In genomic region chrX:129108936-129109335, GRCh38 we compare ENCODE assay signal across 24 cellular contexts.
DNase-seq lines count a peak whose midpoint lies in the region; ATAC-seq and TF ChIP-seq lines count a peak whose summit lies in the region.
"Had no signal": no experiment of that assay in that cellular context is flagged by ENCODE, and none has a peak within 500 bp of the region (broad histone marks: within the 10 kb centered on the region; RNA-seq: fewer than 3 reads in every experiment).

No MANE protein-coding gene starts in this region.

- H3K9me3 ChIP-seq in SJCRH30 (replicated peaks) (no peaks in the 10 kb centered on the region), colonic mucosa (no peaks in the 10 kb centered on the region)
- H3K9me3 ChIP-seq: gastrocnemius medialis, prostate gland, tibial nerve had no signal

- CTCF ChIA-PET in Calu3 (lab: Charles Lee): no interaction called here

- H3K4me3 ChIP-seq in SJCRH30: no peak overlapping the region
- no peak overlapping the region for H3K4me3 ChIP-seq in lower leg skin (ENCODE audit: low read depth, poor library complexity, severe bottlenecking)
- no peak overlapping the region for H3K4me3 ChIP-seq in colonic mucosa
- H3K4me3 ChIP-seq: gastrocnemius medialis, hepatocyte, prostate gland, tibial nerve had no signal

- no peak overlapping the region for H3K27ac ChIP-seq in SJCRH30
- no peak overlapping the region for H3K27ac ChIP-seq in colonic mucosa
- H3K27ac ChIP-seq: gastrocnemius medialis, hepatocyte, prostate gland, tibial nerve had no signal

- H3K36me3 ChIP-seq in SJCRH30 (no peaks in the 10 kb centered on the region), colonic mucosa (no peaks in the 10 kb centered on the region)
- H3K36me3 ChIP-seq: gastrocnemius medialis, prostate gland, tibial nerve had no signal

- DNase-seq in DMS153 treated with DMSO at 0.1 percent for 48 hours (lab: John Stamatoyannopoulos, UW; ENCODE audit: unreplicated experiment) (peak; percentile 95), NCI-H128 (lab: John Stamatoyannopoulos, UW; ENCODE audit: unreplicated experiment) (peak; percentile 19), NCI-H2171 (lab: John Stamatoyannopoulos, UW) (peak; percentile 72), SJCRH30 (peak; percentile 74 to 85), lower leg skin (ENCODE audit: low spot score in 2 of 2) (no peak), Calu3 (no peak), colonic mucosa (no peak)
- DNase-seq: activated B cell treated with CpG ODN at 0.5 μM for 24 hours; activated naive CD4-positive, alpha-beta T cell treated with anti-CD3 and anti-CD28 coated beads, Interleukin-2, amount 10 ng/mL, durations not matched to agents 7 days and 5 days; amygdala; CD4-positive, CD25-positive, alpha-beta regulatory T cell; gastrocnemius medialis; H7; left colon; mesenchymal stem cell; NCI-H774; stimulated activated naive CD8-positive, alpha-beta T cell treated with anti-CD3 and anti-CD28 coated beads, Interleukin-15, amount 100 ng/mL, for 72 hours; SW 1271 had no signal

- peaks cover 8% of the 10 kb centered on the region for H3K4me1 Mint-ChIP-seq in Calu3 (ENCODE audit: low read depth, unreplicated experiment)
- H3K4me1 Mint-ChIP-seq: activated B cell treated with CpG ODN at 0.5 μM for 24 hours; activated naive CD4-positive, alpha-beta T cell treated with anti-CD3 and anti-CD28 coated beads, Interleukin-2, amount 10 ng/mL, durations not matched to agents 7 days and 5 days; CD4-positive, CD25-positive, alpha-beta regulatory T cell; stimulated activated naive CD8-positive, alpha-beta T cell treated with anti-CD3 and anti-CD28 coated beads, Interleukin-15, amount 100 ng/mL, for 72 hours had no signal

- ATAC-seq in esophagus mucosa: no peak
- ATAC-seq: gastrocnemius medialis; left colon; stimulated activated naive CD8-positive, alpha-beta T cell treated with anti-CD3 and anti-CD28 coated beads, Interleukin-15, amount 100 ng/mL, for 72 hours had no signal

- H3K4me1 ChIP-seq in SJCRH30 (peaks cover 4% of the 10 kb centered on the region; the same call in 1 of the 2 replicates), colonic mucosa (no peaks in the 10 kb centered on the region)
- H3K4me1 ChIP-seq: gastrocnemius medialis, prostate gland, tibial nerve had no signal

- 58 to 64% methylated on average over 4 of the region's 4 CpGs for WGBS in lower leg skin, 2 donors

- no TSS peak for BruUV-seq in Calu3 (replicated peaks; lab: Mats Ljungman, UMichigan)

- H3K9me3 Mint-ChIP-seq in Calu3 (ENCODE audit: low read depth, unreplicated experiment): no peaks in the 10 kb centered on the region
- H3K9me3 Mint-ChIP-seq: activated B cell treated with CpG ODN at 0.5 μM for 24 hours; activated naive CD4-positive, alpha-beta T cell treated with anti-CD3 and anti-CD28 coated beads, Interleukin-2, amount 10 ng/mL, durations not matched to agents 7 days and 5 days; activated T-helper 1 cell treated with anti-CD3 and anti-CD28 coated beads, Interleukin-12 subunit alpha, Interleukin-12 subunit beta, Interleukin-2, Interleukin-4 antibody, amounts not matched to agents 30 ng/mL and 10 ng/mL and 1 ng/mL, durations not matched to agents 14 hours and 24 hours and 36 hours; CD4-positive, CD25-positive, alpha-beta regulatory T cell; dendritic cell treated with granulocyte-macrophage colony-stimulating factor and Interleukin-4, amounts not matched to agents 40 ng/mL and 50 ng/mL, for 4 days; stimulated activated naive CD8-positive, alpha-beta T cell treated with anti-CD3 and anti-CD28 coated beads, Interleukin-15, amount 100 ng/mL, for 72 hours had no signal

- H3K27me3 ChIP-seq in SJCRH30 (no peaks in the 10 kb centered on the region), colonic mucosa (no peaks in the 10 kb centered on the region)
- H3K27me3 ChIP-seq: gastrocnemius medialis, hepatocyte, tibial nerve had no signal

- TF ChIP-seq POLR2A in lower leg skin (IDR thresholded peaks at IDR 0.05): no peak

- no peaks in the 10 kb centered on the region for H3K36me3 Mint-ChIP-seq in Calu3 (ENCODE audit: insufficient read depth, unreplicated experiment)
- H3K36me3 Mint-ChIP-seq: activated naive CD4-positive, alpha-beta T cell treated with anti-CD3 and anti-CD28 coated beads, Interleukin-2, amount 10 ng/mL, durations not matched to agents 7 days and 5 days; CD4-positive, CD25-positive, alpha-beta regulatory T cell had no signal

- intact Hi-C loops in lower leg skin (cut with DNase I; ENCODE audit: low total_unique reads): no loop called here
- intact Hi-C loops in Calu3 (cut with micrococcal nuclease; ENCODE audit: unreplicated experiment): no loop called here
- intact Hi-C loops in colonic mucosa (cut with DNase I): no loop called here

- no peak overlapping the region for H3K4me3 Mint-ChIP-seq in Calu3 (ENCODE audit: low read depth, unreplicated experiment)
- H3K4me3 Mint-ChIP-seq: activated B cell treated with CpG ODN at 0.5 μM for 24 hours; activated naive CD4-positive, alpha-beta T cell treated with anti-CD3 and anti-CD28 coated beads, Interleukin-2, amount 10 ng/mL, durations not matched to agents 7 days and 5 days; activated T-helper 1 cell treated with anti-CD3 and anti-CD28 coated beads, Interleukin-12 subunit alpha, Interleukin-12 subunit beta, Interleukin-2, Interleukin-4 antibody, amounts not matched to agents 30 ng/mL and 10 ng/mL and 1 ng/mL, durations not matched to agents 14 hours and 24 hours and 36 hours; CD4-positive, CD25-positive, alpha-beta regulatory T cell; dendritic cell treated with granulocyte-macrophage colony-stimulating factor and Interleukin-4, amounts not matched to agents 40 ng/mL and 50 ng/mL, for 4 days; stimulated activated naive CD8-positive, alpha-beta T cell treated with anti-CD3 and anti-CD28 coated beads, Interleukin-15, amount 100 ng/mL, for 72 hours had no signal

- no peak overlapping the region for H3K27ac Mint-ChIP-seq in Calu3 (ENCODE audit: unreplicated experiment)
- H3K27ac Mint-ChIP-seq: activated B cell treated with CpG ODN at 0.5 μM for 24 hours; activated naive CD4-positive, alpha-beta T cell treated with anti-CD3 and anti-CD28 coated beads, Interleukin-2, amount 10 ng/mL, durations not matched to agents 7 days and 5 days; activated T-helper 1 cell treated with anti-CD3 and anti-CD28 coated beads, Interleukin-12 subunit alpha, Interleukin-12 subunit beta, Interleukin-2, Interleukin-4 antibody, amounts not matched to agents 30 ng/mL and 10 ng/mL and 1 ng/mL, durations not matched to agents 14 hours and 24 hours and 36 hours; CD4-positive, CD25-positive, alpha-beta regulatory T cell; dendritic cell treated with granulocyte-macrophage colony-stimulating factor and Interleukin-4, amounts not matched to agents 40 ng/mL and 50 ng/mL, for 4 days; stimulated activated naive CD8-positive, alpha-beta T cell treated with anti-CD3 and anti-CD28 coated beads, Interleukin-15, amount 100 ng/mL, for 72 hours had no signal

- H3K27me3 Mint-ChIP-seq in Calu3 (ENCODE audit: unreplicated experiment): no peaks in the 10 kb centered on the region
- H3K27me3 Mint-ChIP-seq: activated B cell treated with CpG ODN at 0.5 μM for 24 hours; activated naive CD4-positive, alpha-beta T cell treated with anti-CD3 and anti-CD28 coated beads, Interleukin-2, amount 10 ng/mL, durations not matched to agents 7 days and 5 days; CD4-positive, CD25-positive, alpha-beta regulatory T cell; dendritic cell treated with granulocyte-macrophage colony-stimulating factor and Interleukin-4, amounts not matched to agents 40 ng/mL and 50 ng/mL, for 4 days; stimulated activated naive CD8-positive, alpha-beta T cell treated with anti-CD3 and anti-CD28 coated beads, Interleukin-15, amount 100 ng/mL, for 72 hours had no signal

- TF ChIP-seq CTCF in lower leg skin (IDR thresholded peaks at IDR 0.05) (no peak), Calu3 (IDR thresholded peaks at IDR 0.05; ENCODE audit: unreplicated experiment) (no peak), colonic mucosa (IDR thresholded peaks at IDR 0.05) (no peak)

- H3K9ac ChIP-seq in colonic mucosa (ENCODE audit: low read depth in 2 of 2, low read length in 2 of 2): no peak overlapping the region

Comparison
In these comparisons a context has a peak if more than half of its experiments do, and no peak if none do; other contexts are left out.
1. DNase-seq: peak in DMS153 treated with DMSO at 0.1 percent for 48 hours (single experiment), NCI-H128 (single experiment), NCI-H2171 (single experiment) and SJCRH30 (2 of 2); none in lower leg skin (0 of 2), Calu3 (single experiment) and colonic mucosa (single experiment).